23 cellular contexts compared by ENCODE assay signal in genomic region chr6:22642254-22642653, GRCh38.
A peak's percentile ranks its signal among the peaks of the same experiment; 100 is the strongest.
DNase-seq lines count a peak whose midpoint lies in the region; FAIRE-seq and TF ChIP-seq lines count a peak whose summit lies in the region.
"Had no signal": no experiment of that assay in that cellular context is flagged by ENCODE, and none has a peak within 500 bp of the region (broad histone marks: within the 10 kb centered on the region; RNA-seq: fewer than 3 reads in every experiment).

No MANE protein-coding gene starts in this region.

- H3K27me3 Mint-ChIP-seq in astrocyte (ENCODE audit: low read depth, unreplicated experiment), result no peaks in the 10 kb centered on the region
- H3K27me3 Mint-ChIP-seq: CD4-positive, alpha-beta T cell had no signal

- H4K20me1 ChIP-seq in astrocyte (ENCODE audit: insufficient read depth, low read length) (no peaks in the 10 kb centered on the region), smooth muscle cell (ENCODE audit: low read depth) (no peaks in the 10 kb centered on the region), osteoblast (ENCODE audit: insufficient read depth, low read length) (no peaks in the 10 kb centered on the region)
- H4K20me1 ChIP-seq: BLaER1 had no signal

- H3K27me3 ChIP-seq in astrocyte (ENCODE audit: insufficient read depth, low read length) (no peaks in the 10 kb centered on the region), smooth muscle cell (ENCODE audit: low read depth) (no peaks in the 10 kb centered on the region), osteoblast (ENCODE audit: insufficient read depth, low read length) (no peaks in the 10 kb centered on the region)
- H3K27me3 ChIP-seq: BLaER1, Peyer's patch had no signal

- H3F3A ChIP-seq in smooth muscle cell (ENCODE audit: low read depth), result no peaks in the 10 kb centered on the region

- H3K9ac ChIP-seq in astrocyte (ENCODE audit: low read length) (no peak overlapping the region), smooth muscle cell (ENCODE audit: low read depth) (no peak overlapping the region)
- H3K9ac ChIP-seq: BLaER1 had no signal

- DNase-seq in EH (ENCODE audit: low read depth), result peak; percentile 53
- peak; percentile 48 for DNase-seq in astrocyte (ENCODE audit: low read depth)
- DNase-seq in fibroblast of pulmonary artery (ENCODE audit: low read depth), result peak; percentile 9
- DNase-seq in smooth muscle cell (lab: John Stamatoyannopoulos, UW; ENCODE audit: unreplicated experiment), result no peak
- no peak for DNase-seq in DMS79 (lab: John Stamatoyannopoulos, UW)
- no peak for DNase-seq in amygdala (lab: John Stamatoyannopoulos, UW)
- no peak for DNase-seq in osteoblast (ENCODE audit: insufficient read length, low spot score, missing footprints)
- DNase-seq: CD4-positive, alpha-beta T cell; GF-D8; GOT3; NCI-H1048; NCI-H1417; NCI-H1694; NCI-H2029 treated with DMSO at 0.1 percent for 48 hours; NCI-H446 treated with DMSO at 0.1 percent for 48 hours; NCI-H526; Peyer's patch; SHP77 treated with DMSO at 0.1 percent for 48 hours had no signal

- FAIRE-seq in astrocyte (lab: Jason Lieb, UNC), result no peak
- FAIRE-seq: D721Med, GM12892 had no signal

- peaks cover 3% of the 10 kb centered on the region for H3K4me1 ChIP-seq in astrocyte (ENCODE audit: insufficient read depth, low read length)
- no peaks in the 10 kb centered on the region for H3K4me1 ChIP-seq in smooth muscle cell (ENCODE audit: low read depth)
- peaks cover 3% of the 10 kb centered on the region for H3K4me1 ChIP-seq in osteoblast (ENCODE audit: insufficient read depth, low read length)
- H3K4me1 ChIP-seq: BLaER1, HAP-1, Peyer's patch had no signal

- H2AFZ ChIP-seq in astrocyte (ENCODE audit: low read depth, low read length) (no peak overlapping the region), smooth muscle cell (ENCODE audit: low read depth) (no peak overlapping the region), osteoblast (ENCODE audit: low read length) (no peak overlapping the region)

- no peak overlapping the region for H3K27ac ChIP-seq in astrocyte (ENCODE audit: low read depth, low read length)
- no peak overlapping the region for H3K27ac ChIP-seq in smooth muscle cell (ENCODE audit: low read depth)
- H3K27ac ChIP-seq in osteoblast (ENCODE audit: low read depth, low read length), result no peak overlapping the region
- H3K27ac ChIP-seq: BLaER1, Peyer's patch, SK-N-MC had no signal

- no peak overlapping the region for H3K27ac Mint-ChIP-seq in astrocyte (ENCODE audit: unreplicated experiment)
- H3K27ac Mint-ChIP-seq: CD4-positive, alpha-beta T cell had no signal

- H3K4me3 ChIP-seq in astrocyte (ENCODE audit: insufficient read depth, low read depth, low read length), result no peak overlapping the region
- H3K4me3 ChIP-seq in fibroblast of pulmonary artery (replicated peaks; ENCODE audit: low read depth, low read length), result no peak overlapping the region
- H3K4me3 ChIP-seq in smooth muscle cell, result no peak overlapping the region
- no peak overlapping the region for H3K4me3 ChIP-seq in osteoblast (ENCODE audit: insufficient read depth, low read length)
- H3K4me3 ChIP-seq: BLaER1, HAP-1, Peyer's patch, SK-N-MC had no signal

- 49% methylated on average over 2 of the region's 2 CpGs for WGBS in smooth muscle cell (ENCODE audit: low lambda C conversion rate)

- H3K36me3 Mint-ChIP-seq in astrocyte (ENCODE audit: low read depth, unreplicated experiment), result no peaks in the 10 kb centered on the region

- no peaks in the 10 kb centered on the region for H3K79me2 ChIP-seq in astrocyte (ENCODE audit: insufficient read depth, low read length)
- no peaks in the 10 kb centered on the region for H3K79me2 ChIP-seq in smooth muscle cell (ENCODE audit: low read depth)
- no peaks in the 10 kb centered on the region for H3K79me2 ChIP-seq in osteoblast (ENCODE audit: insufficient read depth, low read length)

- no peaks in the 10 kb centered on the region for H3K4me1 Mint-ChIP-seq in astrocyte (ENCODE audit: low read depth, unreplicated experiment)

- H3K4me3 Mint-ChIP-seq in astrocyte (ENCODE audit: unreplicated experiment), result no peak overlapping the region
- H3K4me3 Mint-ChIP-seq: CD4-positive, alpha-beta T cell had no signal

- H3K36me3 ChIP-seq in astrocyte (ENCODE audit: insufficient read depth, low read length) (no peaks in the 10 kb centered on the region), smooth muscle cell (ENCODE audit: low read depth) (no peaks in the 10 kb centered on the region), osteoblast (ENCODE audit: insufficient read depth, low read length) (no peaks in the 10 kb centered on the region)
- H3K36me3 ChIP-seq: BLaER1, HAP-1, Peyer's patch had no signal

- H3K9me3 Mint-ChIP-seq in astrocyte (ENCODE audit: unreplicated experiment), result no peaks in the 10 kb centered on the region
- H3K9me3 Mint-ChIP-seq: CD4-positive, alpha-beta T cell had no signal

- H3K4me2 ChIP-seq in astrocyte (ENCODE audit: low read length) (no peak overlapping the region), smooth muscle cell (peak overlapping the region; percentile 47), osteoblast (ENCODE audit: insufficient read depth, low read length) (no peak overlapping the region)
- H3K4me2 ChIP-seq: BLaER1 had no signal

- no peak for TF ChIP-seq CTCF in astrocyte (IDR thresholded peaks at IDR 0.05; ENCODE audit: insufficient read depth, low read depth, low read length)
- no peak for TF ChIP-seq CTCF in fibroblast of pulmonary artery (IDR thresholded peaks at IDR 0.05; ENCODE audit: low read length, missing control alignments)
- TF ChIP-seq CTCF in smooth muscle cell (IDR thresholded peaks at IDR 0.05; ENCODE audit: borderline replicate concordance, insufficient read depth, poor library complexity, severe bottlenecking), result no peak
- no peak for TF ChIP-seq CTCF in osteoblast (IDR thresholded peaks at IDR 0.05; ENCODE audit: extremely low read depth, low read depth, low read length)

- no peaks in the 10 kb centered on the region for H3K9me3 ChIP-seq in astrocyte (ENCODE audit: insufficient read depth, low read depth, low read length)
- H3K9me3 ChIP-seq in smooth muscle cell (replicated peaks; ENCODE audit: low read depth), result no peaks in the 10 kb centered on the region
- no peaks in the 10 kb centered on the region for H3K9me3 ChIP-seq in osteoblast (ENCODE audit: low read depth, low read length)
- H3K9me3 ChIP-seq: BLaER1, HAP-1, Peyer's patch had no signal

Comparison
In these comparisons a context has a peak if more than half of its experiments do, and no peak if none do; other contexts are left out.
1. DNase-seq: peak in EH (single experiment), astrocyte (single experiment) and fibroblast of pulmonary artery (single experiment); none in smooth muscle cell (single experiment), DMS79 (single experiment), amygdala (0 of 56) and osteoblast (single experiment).